1 cellular context compared by ENCODE assay signal in genomic region chr5:140162275-140162674, GRCh38.
TF ChIP-seq lines count a peak whose summit lies in the region.

No MANE protein-coding gene starts in this region.

TF ChIP-seq in GM12878, 131 proteins besides CTCF, POLR2A, EP300 and RAD21:
- no peak for TF ChIP-seq BHLHE40 (IDR thresholded peaks at IDR 0.05; ENCODE audit: borderline replicate concordance in 1 of 2, low read depth in 2 of 2, low read length in 1 of 2)
- peak; percentile 44; the same call in 1 of the 2 replicates for TF ChIP-seq SPI1 (IDR thresholded peaks at IDR 0.05; ENCODE audit: borderline replicate concordance, insufficient read depth, low read depth, low read length)
